In genomic region chr5:141742866-141743651, GRCh38 we compare ENCODE assay signal across 10 cellular contexts.
A peak's percentile ranks its signal among the peaks of the same experiment; 100 is the strongest.
DNase-seq lines count a peak whose midpoint lies in the region; ATAC-seq and TF ChIP-seq lines count a peak whose summit lies in the region.
"Had no signal": no experiment of that assay in that cellular context is flagged by ENCODE, and none has a peak within 500 bp of the region (broad histone marks: within the 10 kb centered on the region; RNA-seq: fewer than 3 reads in every experiment).

No MANE protein-coding gene starts in this region.

- ATAC-seq in left lobe of liver = peak; percentile 55
- no peak for ATAC-seq in sciatic nerve
- ATAC-seq in HG03097 (IDR thresholded peaks at IDR 0.05; ENCODE audit: low FRiP score, unreplicated experiment) = no peak

- H3K27me3 ChIP-seq in adrenal gland (no peaks in the 10 kb centered on the region), uterus (no peaks in the 10 kb centered on the region)
- H3K27me3 ChIP-seq: ascending aorta had no signal

- DNase-seq in EL (peak; percentile 18), adrenal gland (peak in 6 of 7 donors; percentile 21 to 40 (median 32)), left lobe of liver (ENCODE audit: low spot score) (no peak), uterus (no peak), NCI-H1105 treated with DMSO at 0.1 percent for 48 hours (lab: John Stamatoyannopoulos, UW) (no peak), sciatic nerve (ENCODE audit: low spot score) (no peak)
- DNase-seq in Jurkat, Clone E6-1 (ENCODE audit: low read depth, low spot score) = peak; percentile 14

- TF ChIP-seq POLR2A in adrenal gland (IDR thresholded peaks at IDR 0.05) (no peak), uterus (IDR thresholded peaks at IDR 0.05) (no peak)

- H3K36me3 ChIP-seq in adrenal gland (replicated peaks in 1 of 2) (no peaks in the 10 kb centered on the region), uterus (no peaks in the 10 kb centered on the region)
- H3K36me3 ChIP-seq: ascending aorta had no signal

- H3K9me3 ChIP-seq in adrenal gland (replicated peaks in 1 of 3) (no peaks in the 10 kb centered on the region), uterus (no peaks in the 10 kb centered on the region)
- H3K9me3 ChIP-seq: ascending aorta had no signal

- H3K4me3 ChIP-seq in Jurkat, Clone E6-1 (ENCODE audit: low read length) = no peak overlapping the region
- H3K4me3 ChIP-seq in adrenal gland (no peak overlapping the region), uterus (no peak overlapping the region)
- H3K4me3 ChIP-seq: ascending aorta, SK-N-MC had no signal

- no peaks in the 10 kb centered on the region for H3K4me1 ChIP-seq in adrenal gland (replicated peaks in 1 of 2)
- H3K4me1 ChIP-seq in uterus = no peaks in the 10 kb centered on the region
- H3K4me1 ChIP-seq: ascending aorta had no signal

- WGBS in adrenal gland, 4 donors = 18 to 28% (median 27%) methylated on average over 14 to 15 of the region's 15 CpGs

- H3K27ac ChIP-seq in adrenal gland (no peak overlapping the region), uterus (no peak overlapping the region)
- H3K27ac ChIP-seq: ascending aorta, SK-N-MC had no signal

- intact Hi-C loops in adrenal gland (cut with DNase I) = no loop called here
- intact Hi-C loops in uterus (cut with DNase I; ENCODE audit: low total_unique reads) = no loop called here
- intact Hi-C loops in sciatic nerve (cut with DNase I) = no loop called here

- no peak for TF ChIP-seq CTCF in adrenal gland (IDR thresholded peaks at IDR 0.05)
- no peak for TF ChIP-seq CTCF in uterus (IDR thresholded peaks at IDR 0.05)

Comparison
In these comparisons a context has a peak if more than half of its experiments do, and no peak if none do; other contexts are left out.
1. DNase-seq: peak in EL (single experiment), Jurkat, Clone E6-1 (single experiment) and adrenal gland (6 of 7); none in left lobe of liver (single experiment), uterus (0 of 2), NCI-H1105 treated with DMSO at 0.1 percent for 48 hours (single experiment) and sciatic nerve (single experiment).